ENCODE assay signal across 31 cellular contexts in the genomic region with DNA sequence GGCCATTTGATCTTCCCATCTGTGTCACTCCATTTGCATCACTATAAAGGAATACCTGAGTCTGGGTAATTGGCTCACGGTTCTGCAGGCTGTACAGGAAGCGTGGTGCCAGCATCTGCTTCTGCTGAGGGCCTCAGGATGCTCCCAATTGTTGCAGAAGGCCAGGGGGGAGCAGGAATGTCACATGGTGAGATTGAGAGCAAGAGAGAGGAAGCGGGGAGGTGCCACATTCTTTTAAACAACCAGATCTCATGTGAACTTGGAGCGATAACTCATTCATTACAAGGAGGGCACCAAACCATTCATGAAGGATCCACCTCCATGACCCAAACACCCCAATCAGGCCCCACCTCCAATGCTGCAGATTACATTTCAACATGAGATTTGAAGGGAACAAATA.
"Had no signal": no experiment of that assay in that cellular context is flagged by ENCODE, and none has a peak within 500 bp of the region (broad histone marks: within the 10 kb centered on the region; RNA-seq: fewer than 3 reads in every experiment).

No MANE protein-coding gene starts in this region.

- H3K36me3 Mint-ChIP-seq: mesothelial cell of epicardium; naive B cell; natural killer cell; stimulated activated naive B cell treated with anti-CD40 and anti-IgM and Interleukin-4, amounts not matched to agents 10 μg/mL and 1 μg/mL and 100 μg/mL, for 72 hours had no signal

- H3K4me3 ChIP-seq: hepatocyte, left lung, lower lobe of right lung, pancreas, prostate gland, skin epidermis, stomach, testis, thyroid gland, transverse colon, upper lobe of left lung, vagina had no signal

- H3K27ac ChIP-seq: hepatocyte, left lung, lower lobe of right lung, pancreas, prostate gland, skin epidermis, stomach, testis, thyroid gland, transverse colon, upper lobe of left lung, vagina had no signal

- H3K27me3 ChIP-seq: hepatocyte, left lung, pancreas, testis, thyroid gland, transverse colon, upper lobe of left lung, vagina had no signal

- H3K27ac Mint-ChIP-seq: mesothelial cell of epicardium; naive B cell; natural killer cell; nephron progenitor cell; stimulated activated naive B cell treated with anti-CD40 and anti-IgM and Interleukin-4, amounts not matched to agents 10 μg/mL and 1 μg/mL and 100 μg/mL, for 72 hours had no signal

- H3K79me2 ChIP-seq: hepatocyte had no signal

- H3K4me3 Mint-ChIP-seq: mesothelial cell of epicardium; naive B cell; natural killer cell; nephron progenitor cell; stimulated activated naive B cell treated with anti-CD40 and anti-IgM and Interleukin-4, amounts not matched to agents 10 μg/mL and 1 μg/mL and 100 μg/mL, for 72 hours had no signal

- H3K4me1 ChIP-seq: pancreas, prostate gland, testis, thyroid gland, transverse colon, vagina had no signal

- H3K9me3 Mint-ChIP-seq: mesothelial cell of epicardium, naive B cell, natural killer cell, nephron progenitor cell had no signal

- H2AFZ ChIP-seq: hepatocyte had no signal

- H3K27me3 Mint-ChIP-seq: naive B cell; stimulated activated naive B cell treated with anti-CD40 and anti-IgM and Interleukin-4, amounts not matched to agents 10 μg/mL and 1 μg/mL and 100 μg/mL, for 72 hours had no signal

- ATAC-seq: left colon; left lung; lower lobe of right lung; natural killer cell; pancreas; right cardiac atrium; sciatic nerve; stimulated activated naive B cell treated with anti-CD40 and anti-IgM and Interleukin-4, amounts not matched to agents 10 μg/mL and 1 μg/mL and 100 μg/mL, for 72 hours; stimulated activated naive CD8-positive, alpha-beta T cell treated with anti-CD3 and anti-CD28 coated beads, Interleukin-15, Interleukin-2, amounts not matched to agents 100 U/mL and 50 U/mL, for 24 hours had no signal

- DNase-seq: kidney; left colon; left lung; lower lobe of right lung; mammary epithelial cell; mesenchymal stem cell; naive B cell; natural killer cell; nephron progenitor cell; nucleus accumbens; pancreas; posterior cingulate gyrus; retina; right cardiac atrium; stimulated activated CD4-positive, alpha-beta T cell treated with anti-CD3 and anti-CD28 coated beads, Interleukin-12 subunit alpha, Interleukin-12 subunit beta, amount 100 ng/mL, for 4 hours; stimulated activated CD4-positive, alpha-beta T cell treated with anti-CD3 and anti-CD28 coated beads, Interleukin-15, amount 100 ng/mL, for 24 hours; stimulated activated CD4-positive, alpha-beta T cell treated with anti-CD3 and anti-CD28 coated beads, Interleukin-2, amount 100 ng/mL, for 24 hours; stimulated activated CD4-positive, alpha-beta T cell treated with anti-CD3 and anti-CD28 coated beads, Interleukin-4, amount 100 ng/mL, for 1 hour; stimulated activated naive B cell treated with anti-CD40 and anti-IgM and Interleukin-4, amounts not matched to agents 10 μg/mL and 1 μg/mL and 100 μg/mL, for 72 hours; stimulated activated naive CD8-positive, alpha-beta T cell treated with anti-CD3 and anti-CD28 coated beads, Interleukin-15, Interleukin-2, amounts not matched to agents 100 U/mL and 50 U/mL, for 24 hours; stomach; testis; thyroid gland; transverse colon; upper lobe of left lung had no signal

- H3K36me3 ChIP-seq: left lung, lower lobe of right lung, pancreas, prostate gland, stomach, thyroid gland, transverse colon, upper lobe of left lung, vagina had no signal

- H3K9me3 ChIP-seq: left lung, lower lobe of right lung, pancreas, prostate gland, stomach, testis, thyroid gland, transverse colon, upper lobe of left lung, vagina had no signal

- H3K4me2 ChIP-seq: hepatocyte had no signal
